Comparison of ENCODE assay signal across 13 cellular contexts in the genomic region with DNA sequence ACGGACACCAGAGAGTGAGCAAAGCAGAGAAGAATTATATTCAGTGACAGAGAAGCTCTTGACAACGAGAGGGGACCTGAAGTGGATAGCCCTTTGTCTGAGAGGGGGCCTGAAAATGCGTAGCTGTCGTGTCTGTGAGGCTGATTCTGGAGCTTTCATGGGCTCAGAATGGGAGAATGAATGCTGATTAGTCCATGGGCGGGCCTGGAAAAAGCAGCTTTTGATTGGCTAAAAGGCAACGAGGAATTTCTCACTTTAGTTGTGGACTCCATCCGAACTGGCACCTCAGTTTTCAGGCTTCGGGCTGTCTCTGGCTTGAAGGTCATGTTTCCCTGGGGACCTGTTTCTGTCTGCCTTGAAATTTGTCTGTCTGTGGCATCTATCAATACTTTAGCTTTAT.
A peak's percentile ranks its signal among the peaks of the same experiment; 100 is the strongest.
DNase-seq lines count a peak whose midpoint lies in the region; ATAC-seq and TF ChIP-seq lines count a peak whose summit lies in the region.
"Had no signal": no experiment of that assay in that cellular context is flagged by ENCODE, and none has a peak within 500 bp of the region (broad histone marks: within the 10 kb centered on the region; RNA-seq: fewer than 3 reads in every experiment).

No MANE protein-coding gene starts in this region.

- H3F3A ChIP-seq in GM23338 (replicated peaks; ENCODE audit: low read depth) (no peaks in the 10 kb centered on the region), neural progenitor cell (ENCODE audit: low read depth) (no peaks in the 10 kb centered on the region)

- no peak overlapping the region for H3K9ac ChIP-seq in neural progenitor cell
- H3K9ac ChIP-seq: BLaER1 treated with 17β-estradiol and CSF1 and Interleukin-3, amounts not matched to agents 10 nM and 100 nM had no signal

- no peaks in the 10 kb centered on the region for H3K9me3 ChIP-seq in neural progenitor cell (ENCODE audit: low read depth)
- H3K9me3 ChIP-seq: BLaER1 treated with 17β-estradiol and CSF1 and Interleukin-3, amounts not matched to agents 10 nM and 100 nM had no signal

- H3K27ac ChIP-seq in GM23338 (ENCODE audit: low read depth): no peak overlapping the region
- H3K27ac ChIP-seq in neural progenitor cell: no peak overlapping the region
- H3K27ac ChIP-seq: 22Rv1; BLaER1 treated with 17β-estradiol and CSF1 and Interleukin-3, amounts not matched to agents 10 nM and 100 nM had no signal

- no peaks in the 10 kb centered on the region for H3K9me2 ChIP-seq in GM23338 (ENCODE audit: insufficient read depth)

- TF ChIP-seq CTCF in GM23338 (conservative IDR thresholded peaks at IDR 0.05; ENCODE audit: low read depth in 2 of 2) (no peak), WTC11 (IDR thresholded peaks at IDR 0.05) (no peak), neural progenitor cell (IDR thresholded peaks at IDR 0.05) (no peak)

- H3K4me1 Mint-ChIP-seq in GM23338 (peaks cover 7% of the 10 kb centered on the region; the same call in 1 of the 3 replicates), WTC11 (peaks cover 4% of the 10 kb centered on the region; the same call in 1 of the 2 replicates), neural progenitor cell (no peaks in the 10 kb centered on the region)
- H3K4me1 Mint-ChIP-seq: CD4-positive, CD25-positive, alpha-beta regulatory T cell had no signal

- no peak overlapping the region for H3K4me3 Mint-ChIP-seq in GM23338
- no peak overlapping the region for H3K4me3 Mint-ChIP-seq in WTC11
- no peak overlapping the region for H3K4me3 Mint-ChIP-seq in neural progenitor cell
- H3K4me3 Mint-ChIP-seq: CD4-positive, CD25-positive, alpha-beta regulatory T cell had no signal

- no peak; the same call in 2 of the 3 replicates for ATAC-seq in GM23338
- peak; percentile 78 for ATAC-seq in WTC11
- no peak for ATAC-seq in HG02763 (IDR thresholded peaks at IDR 0.05; ENCODE audit: unreplicated experiment)

- H4K20me1 ChIP-seq in GM23338 (replicated peaks; ENCODE audit: insufficient read depth): no peaks in the 10 kb centered on the region
- H4K20me1 ChIP-seq in neural progenitor cell (ENCODE audit: low read depth): no peaks in the 10 kb centered on the region
- H4K20me1 ChIP-seq: BLaER1 treated with 17β-estradiol and CSF1 and Interleukin-3, amounts not matched to agents 10 nM and 100 nM had no signal

- H2AFZ ChIP-seq in GM23338 (peak overlapping the region; percentile 74; the same call in 1 of the 2 replicates), neural progenitor cell (replicated peaks) (peak overlapping the region; percentile 58)

- H3K36me3 Mint-ChIP-seq in GM23338 (ENCODE audit: low read depth): no peaks in the 10 kb centered on the region
- no peaks in the 10 kb centered on the region for H3K36me3 Mint-ChIP-seq in WTC11
- H3K36me3 Mint-ChIP-seq in neural progenitor cell: no peaks in the 10 kb centered on the region
- H3K36me3 Mint-ChIP-seq: CD4-positive, CD25-positive, alpha-beta regulatory T cell had no signal

- H3K36me3 ChIP-seq in GM23338 (ENCODE audit: insufficient read depth) (no peaks in the 10 kb centered on the region), neural progenitor cell (no peaks in the 10 kb centered on the region)
- H3K36me3 ChIP-seq: BLaER1 treated with 17β-estradiol and CSF1 and Interleukin-3, amounts not matched to agents 10 nM and 100 nM had no signal

- H3K27me3 Mint-ChIP-seq in GM23338 (ENCODE audit: insufficient read depth, low read depth, poor library complexity) (no peaks in the 10 kb centered on the region), WTC11 (ENCODE audit: low read depth) (no peaks in the 10 kb centered on the region), neural progenitor cell (ENCODE audit: insufficient read depth, low read depth) (no peaks in the 10 kb centered on the region)
- H3K27me3 Mint-ChIP-seq: CD4-positive, CD25-positive, alpha-beta regulatory T cell had no signal

- DNase-seq in NCI-H146 (lab: John Stamatoyannopoulos, UW): peak; percentile 12
- no peak for DNase-seq in NCI-H146 treated with DMSO at 0.1 percent for 48 hours (lab: John Stamatoyannopoulos, UW; ENCODE audit: unreplicated experiment)
- peak; percentile 31 for DNase-seq in GM23338 (ENCODE audit: low spot score)
- DNase-seq in WTC11 (ENCODE audit: low spot score): no peak
- no peak for DNase-seq in neural progenitor cell (ENCODE audit: low spot score)
- DNase-seq in AML-193 (lab: John Stamatoyannopoulos, UW): no peak
- DNase-seq in SKM-1 (lab: John Stamatoyannopoulos, UW; ENCODE audit: unreplicated experiment): no peak
- DNase-seq: CD4-positive, CD25-positive, alpha-beta regulatory T cell; DMS53; H7 had no signal

- H3K4me3 ChIP-seq in GM23338 (no peak overlapping the region), neural progenitor cell (no peak overlapping the region)
- H3K4me3 ChIP-seq: BLaER1 treated with 17β-estradiol and CSF1 and Interleukin-3, amounts not matched to agents 10 nM and 100 nM had no signal

- H3K4me1 ChIP-seq in GM23338 (ENCODE audit: insufficient read depth) (no peaks in the 10 kb centered on the region), neural progenitor cell (no peaks in the 10 kb centered on the region)
- H3K4me1 ChIP-seq: BLaER1 treated with 17β-estradiol and CSF1 and Interleukin-3, amounts not matched to agents 10 nM and 100 nM had no signal

- no peak overlapping the region for H3K27ac Mint-ChIP-seq in GM23338
- H3K27ac Mint-ChIP-seq in WTC11: no peak overlapping the region
- no peak overlapping the region for H3K27ac Mint-ChIP-seq in neural progenitor cell
- H3K27ac Mint-ChIP-seq: CD4-positive, CD25-positive, alpha-beta regulatory T cell had no signal

- H3K9me3 Mint-ChIP-seq in GM23338: no peaks in the 10 kb centered on the region
- no peaks in the 10 kb centered on the region for H3K9me3 Mint-ChIP-seq in WTC11
- peaks cover 4% of the 10 kb centered on the region for H3K9me3 Mint-ChIP-seq in neural progenitor cell

- CTCF ChIA-PET in WTC11 (lab: Charles Lee): no interaction called here

- POLR2A ChIA-PET in WTC11 (lab: Charles Lee): interaction anchor here (0.6 kb wide), 1 partner anchor 23 kb away, joined by 4 read pairs; no protein-coding TSS in a partner anchor

- H3K79me2 ChIP-seq in GM23338 (replicated peaks; ENCODE audit: insufficient read depth): no peaks in the 10 kb centered on the region
- H3K79me2 ChIP-seq in neural progenitor cell (ENCODE audit: low read depth): no peaks in the 10 kb centered on the region

- H3K27me3 ChIP-seq in GM23338 (ENCODE audit: insufficient read depth) (no peaks in the 10 kb centered on the region), neural progenitor cell (no peaks in the 10 kb centered on the region)
- H3K27me3 ChIP-seq: BLaER1 treated with 17β-estradiol and CSF1 and Interleukin-3, amounts not matched to agents 10 nM and 100 nM had no signal

- H3K4me2 ChIP-seq in GM23338: no peak overlapping the region
- H3K4me2 ChIP-seq in neural progenitor cell: no peak overlapping the region
- H3K4me2 ChIP-seq: BLaER1 treated with 17β-estradiol and CSF1 and Interleukin-3, amounts not matched to agents 10 nM and 100 nM had no signal

TF ChIP-seq in GM23338, 12 proteins besides CTCF, POLR2A, EP300 and RAD21:
- TF ChIP-seq ZNF331 (CRISPR knock-in tag; IDR thresholded peaks at IDR 0.05; ENCODE audit: low read depth) (no peak), EZH2 (IDR thresholded peaks at IDR 0.05; ENCODE audit: low read depth, unreplicated experiment) (no peak), ZNF114 (CRISPR knock-in tag; IDR thresholded peaks at IDR 0.05) (no peak)

TF ChIP-seq in WTC11, 78 proteins besides CTCF, POLR2A, EP300 and RAD21 (continues in another document):
- TF ChIP-seq TP53 (CRISPR knock-in tag; IDR thresholded peaks at IDR 0.05) (no peak), KAT7 (CRISPR knock-in tag; IDR thresholded peaks at IDR 0.05; ENCODE audit: borderline replicate concordance) (no peak), MLX (CRISPR knock-in tag; IDR thresholded peaks at IDR 0.05) (no peak), SP1 (CRISPR knock-in tag; conservative IDR thresholded peaks at IDR 0.05) (no peak), ZNF425 (CRISPR knock-in tag; conservative IDR thresholded peaks at IDR 0.05) (no peak)
- TF ChIP-seq, protein P1, sequence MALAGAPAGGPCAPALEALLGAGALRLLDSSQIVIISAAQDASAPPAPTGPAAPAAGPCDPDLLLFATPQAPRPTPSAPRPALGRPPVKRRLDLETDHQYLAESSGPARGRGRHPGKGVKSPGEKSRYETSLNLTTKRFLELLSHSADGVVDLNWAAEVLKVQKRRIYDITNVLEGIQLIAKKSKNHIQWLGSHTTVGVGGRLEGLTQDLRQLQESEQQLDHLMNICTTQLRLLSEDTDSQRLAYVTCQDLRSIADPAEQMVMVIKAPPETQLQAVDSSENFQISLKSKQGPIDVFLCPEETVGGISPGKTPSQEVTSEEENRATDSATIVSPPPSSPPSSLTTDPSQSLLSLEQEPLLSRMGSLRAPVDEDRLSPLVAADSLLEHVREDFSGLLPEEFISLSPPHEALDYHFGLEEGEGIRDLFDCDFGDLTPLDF (CRISPR knock-in tag; IDR thresholded peaks at IDR 0.05): no peak

Comparison
In these comparisons a context has a peak if more than half of its experiments do, and no peak if none do; other contexts are left out.
1. DNase-seq: peak in NCI-H146 (single experiment) and GM23338 (single experiment); none in NCI-H146 treated with DMSO at 0.1 percent for 48 hours (single experiment), WTC11 (single experiment), neural progenitor cell (single experiment), AML-193 (0 of 2) and SKM-1 (single experiment).